In the genomic region with DNA sequence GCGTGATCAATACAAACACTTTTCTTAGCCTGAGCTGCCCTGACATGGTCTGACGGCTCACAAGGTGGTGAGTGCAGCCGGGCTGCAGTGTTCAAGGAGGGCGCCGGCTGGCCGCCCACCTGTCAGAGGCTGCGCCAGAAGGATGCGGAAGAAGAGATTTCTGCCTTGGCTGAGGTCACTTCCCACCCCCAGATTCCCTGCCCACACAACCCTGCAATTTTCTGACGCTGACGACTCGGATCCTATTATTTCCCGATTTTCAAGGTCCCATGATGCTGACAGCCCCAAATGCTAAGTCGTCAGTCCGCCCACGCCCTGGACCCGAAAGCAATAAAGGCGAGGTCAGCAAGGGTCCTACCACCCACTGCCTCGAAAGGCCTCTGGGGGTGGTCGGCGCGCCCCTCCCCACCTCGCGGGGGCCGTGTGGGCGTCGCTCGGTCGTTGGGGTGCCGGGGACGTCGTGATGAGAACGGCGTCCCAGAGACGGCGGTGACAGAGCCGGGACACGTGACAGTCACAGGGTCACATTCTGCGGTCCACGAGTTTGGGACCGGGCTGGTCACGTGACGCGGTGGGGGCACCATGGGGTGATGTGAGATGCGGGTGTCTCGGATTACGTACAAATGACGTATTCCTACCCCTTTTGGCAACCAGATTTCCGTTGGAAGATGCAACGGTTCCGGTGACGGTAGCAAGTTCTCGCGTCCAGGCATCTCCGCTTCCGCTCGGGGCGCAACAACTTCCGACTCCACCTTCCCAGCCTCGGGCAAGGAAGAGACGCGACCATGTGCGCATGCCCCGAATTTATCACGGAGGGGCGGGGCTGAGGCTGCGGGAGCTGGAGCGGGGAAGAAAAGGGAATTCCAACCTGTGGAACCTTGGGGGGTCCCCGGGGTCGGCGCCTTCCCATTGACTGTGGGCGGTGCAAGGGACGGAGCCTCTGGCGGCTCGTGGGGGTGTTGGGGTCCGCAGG, we compare ENCODE assay signal across 7 cellular contexts. TPM values are rescaled to one million over a fixed set of nuclear protein-coding genes. Genes with fewer than 3 reads are reported as not detected.
DNase-seq lines count a peak whose midpoint lies in the region; ATAC-seq, FAIRE-seq and TF ChIP-seq lines count a peak whose summit lies in the region.

A gene with protein sequence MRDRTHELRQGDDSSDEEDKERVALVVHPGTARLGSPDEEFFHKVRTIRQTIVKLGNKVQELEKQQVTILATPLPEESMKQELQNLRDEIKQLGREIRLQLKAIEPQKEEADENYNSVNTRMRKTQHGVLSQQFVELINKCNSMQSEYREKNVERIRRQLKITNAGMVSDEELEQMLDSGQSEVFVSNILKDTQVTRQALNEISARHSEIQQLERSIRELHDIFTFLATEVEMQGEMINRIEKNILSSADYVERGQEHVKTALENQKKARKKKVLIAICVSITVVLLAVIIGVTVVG (plus strand): TSS at position 823 of the 973 bp plus-strand sequence. CDS start 248 bp downstream, outside the sequence.

- peak; percentile 76 for ATAC-seq in HG02981 (IDR thresholded peaks at IDR 0.05; ENCODE audit: unreplicated experiment)

- FAIRE-seq in GM18507 (lab: Jason Lieb, UNC) = peak; percentile 97

- H3K4me1 ChIP-seq in hepatocyte (ENCODE audit: insufficient read depth) = no peaks in the 10 kb centered on the region

- peak within 1 kb of the TSS; percentile 82 for H3K4me3 ChIP-seq in hepatocyte

- H2AFZ ChIP-seq in hepatocyte = peak within 1 kb of the TSS; percentile 70

- no peaks in the 10 kb centered on the region for H3K27me3 ChIP-seq in hepatocyte

- H3K27ac ChIP-seq in hepatocyte = peak within 1 kb of the TSS; percentile 97

- peak; percentile 86 for DNase-seq in GM18507 (ENCODE audit: extremely low spot score, insufficient read length, low read depth)
- peak; percentile 76 for DNase-seq in NCI-H2029 treated with DMSO at 0.1 percent for 48 hours (lab: John Stamatoyannopoulos, UW)
- peak; percentile 96 for DNase-seq in T1000 (lab: John Stamatoyannopoulos, UW)
- DNase-seq in astrocyte of the hippocampus (ENCODE audit: low read depth, low spot score) = peak; percentile 98
- DNase-seq in hepatocyte (ENCODE audit: low spot score) = peak; percentile 97
- DNase-seq in retina = peak; percentile 96

- H3K36me3 ChIP-seq in hepatocyte (replicated peaks; ENCODE audit: insufficient read depth, low read depth) = no peaks in the 10 kb centered on the region

- H3K9me2 ChIP-seq in hepatocyte (replicated peaks; ENCODE audit: insufficient read depth) = no peaks in the 10 kb centered on the region

- WGBS in hepatocyte (ENCODE audit: low lambda C conversion rate, missing lambda C conversion rate) = under 1% methylated on average over 66 of the region's 75 CpGs

- peak within 1 kb of the TSS; percentile 83 for H3K4me2 ChIP-seq in hepatocyte

- no peak for TF ChIP-seq CTCF in hepatocyte (IDR thresholded peaks at IDR 0.05; ENCODE audit: poor library complexity)

- no peaks in the 10 kb centered on the region for H3K9me3 ChIP-seq in hepatocyte (ENCODE audit: low read depth)

- peaks cover 7% of the 10 kb centered on the region for H4K20me1 ChIP-seq in hepatocyte (ENCODE audit: insufficient read depth, poor library complexity, severe bottlenecking)

- peaks cover 13% of the 10 kb centered on the region for H3K79me2 ChIP-seq in hepatocyte

RNA-seq across cellular contexts. Expression of the gene that starts here (rescaled TPM):
- 23.2 and 25.9 TPM in 2 replicates for total RNA-seq in hepatocyte
- polyA plus RNA-seq in hepatocyte = 72.4 and 90.4 TPM in 2 replicates

Comparison
In these comparisons a context has a peak if more than half of its experiments do, and no peak if none do; other contexts are left out.
1. Peak in every context shown above with its lines: DNase-seq, ATAC-seq, H3K4me3 ChIP-seq and H3K27ac ChIP-seq.